Comparison of ENCODE assay signal across 9 cellular contexts in the genomic region with DNA sequence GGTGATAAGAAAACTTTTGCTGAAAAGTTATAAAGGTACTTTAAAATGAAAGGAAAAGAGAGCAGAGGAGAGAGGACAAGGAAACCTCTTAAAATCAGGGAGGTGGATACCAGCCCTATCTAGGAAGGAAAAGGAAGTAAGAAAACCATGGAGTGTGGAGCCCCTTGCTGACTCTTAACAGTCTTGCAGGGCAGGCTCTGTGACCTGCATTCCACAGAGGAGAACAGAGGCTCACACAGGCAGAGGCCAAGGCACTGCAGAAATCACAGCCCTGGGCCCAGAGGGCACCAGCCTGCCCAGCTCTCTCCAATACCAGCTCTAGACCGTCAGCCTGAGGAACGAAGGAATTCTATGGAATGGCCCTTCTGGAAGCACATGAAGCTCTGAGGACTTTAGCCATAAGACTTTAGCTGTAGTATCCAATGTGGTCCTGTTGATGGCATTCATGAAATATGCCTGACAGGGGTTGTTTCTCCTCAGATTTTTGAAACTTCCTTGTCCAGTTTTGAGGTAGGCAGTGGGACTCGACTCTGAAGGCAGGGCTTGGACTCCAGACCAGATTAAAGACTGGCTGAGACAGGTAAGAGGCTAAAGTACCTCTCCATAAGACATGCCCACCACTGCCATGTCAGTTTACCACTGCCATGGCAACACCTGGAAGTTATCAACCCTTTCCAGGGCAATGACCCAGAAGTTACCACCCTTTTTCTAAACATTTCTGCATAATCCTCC.
A peak's percentile ranks its signal among the peaks of the same experiment; 100 is the strongest.
DNase-seq lines count a peak whose midpoint lies in the region; ATAC-seq, FAIRE-seq and TF ChIP-seq lines count a peak whose summit lies in the region.
"Had no signal": no experiment of that assay in that cellular context is flagged by ENCODE, and none has a peak within 500 bp of the region (broad histone marks: within the 10 kb centered on the region; RNA-seq: fewer than 3 reads in every experiment).

No MANE protein-coding gene starts in this region.

- H3K36me3 ChIP-seq in ACC112 (ENCODE audit: insufficient read depth, low read length), result no peaks in the 10 kb centered on the region
- H3K36me3 ChIP-seq in astrocyte (ENCODE audit: insufficient read depth, low read length), result no peaks in the 10 kb centered on the region

- H3K4me3 ChIP-seq in ACC112 (ENCODE audit: low read depth, low read length), result no peak overlapping the region
- no peak overlapping the region for H3K4me3 ChIP-seq in astrocyte (ENCODE audit: insufficient read depth, low read depth, low read length)

- H3K79me2 ChIP-seq in ACC112 (ENCODE audit: control insufficient read depth, insufficient read depth, low read length, unreplicated experiment) (no peaks in the 10 kb centered on the region), astrocyte (ENCODE audit: insufficient read depth, low read length) (no peaks in the 10 kb centered on the region)

- H3K27me3 Mint-ChIP-seq in astrocyte (ENCODE audit: low read depth, unreplicated experiment), result no peaks in the 10 kb centered on the region

- FAIRE-seq in astrocyte (lab: Jason Lieb, UNC) (no peak), GM12892 (lab: Jason Lieb, UNC) (no peak)

- DNase-seq in HT1080 (ENCODE audit: low read depth) (peak; percentile 79), astrocyte (ENCODE audit: low read depth) (peak; percentile 55), islet precursor cell (peak; percentile 76), activated T-cell treated with anti-CD3 and anti-CD28 coated beads for 4 hours (no peak), inferior parietal cortex (ENCODE audit: extremely low spot score) (no peak), GM12892 (ENCODE audit: insufficient read length) (no peak)
- DNase-seq: NCI-H1048 had no signal

- H3K4me2 ChIP-seq in astrocyte (ENCODE audit: low read length), result no peak overlapping the region

- H3K4me1 ChIP-seq in ACC112 (ENCODE audit: control insufficient read depth, insufficient read depth, low read length, unreplicated experiment), result peaks cover 12% of the 10 kb centered on the region
- peaks cover 10% of the 10 kb centered on the region for H3K4me1 ChIP-seq in astrocyte (ENCODE audit: insufficient read depth, low read length)

- H3K27ac Mint-ChIP-seq in astrocyte (ENCODE audit: unreplicated experiment), result peak overlapping the region; percentile 30

- H3K27ac ChIP-seq in ACC112 (ENCODE audit: low read depth, low read length) (peak overlapping the region; percentile 20; the same call in 1 of the 2 replicates), astrocyte (ENCODE audit: low read depth, low read length) (no peak overlapping the region)

- H3K27me3 ChIP-seq in ACC112 (ENCODE audit: insufficient read depth, low read length), result no peaks in the 10 kb centered on the region
- no peaks in the 10 kb centered on the region for H3K27me3 ChIP-seq in astrocyte (ENCODE audit: insufficient read depth, low read length)

- ATAC-seq in GM19397 (IDR thresholded peaks at IDR 0.05; ENCODE audit: unreplicated experiment), result no peak

- H3K36me3 Mint-ChIP-seq in astrocyte (ENCODE audit: low read depth, unreplicated experiment), result no peaks in the 10 kb centered on the region

- peaks cover 32% of the 10 kb centered on the region for H3K4me1 Mint-ChIP-seq in astrocyte (ENCODE audit: low read depth, unreplicated experiment)

- peak overlapping the region; percentile 17 for H3K4me3 Mint-ChIP-seq in astrocyte (ENCODE audit: unreplicated experiment)

- peak; percentile 42 for TF ChIP-seq CTCF in astrocyte (IDR thresholded peaks at IDR 0.05; ENCODE audit: insufficient read depth, low read depth, low read length)

- no peaks in the 10 kb centered on the region for H4K20me1 ChIP-seq in astrocyte (ENCODE audit: insufficient read depth, low read length)

- H2AFZ ChIP-seq in ACC112 (ENCODE audit: low read length, unreplicated experiment) (peak overlapping the region; percentile 20), astrocyte (ENCODE audit: low read depth, low read length) (no peak overlapping the region)

- TF ChIP-seq POLR2A in GM12892 (IDR thresholded peaks at IDR 0.05; ENCODE audit: low read depth, low read length), result no peak

- no peaks in the 10 kb centered on the region for H3K9me3 Mint-ChIP-seq in astrocyte (ENCODE audit: unreplicated experiment)

- H3K9me3 ChIP-seq in astrocyte (ENCODE audit: insufficient read depth, low read depth, low read length), result no peaks in the 10 kb centered on the region

- H3K9ac ChIP-seq in astrocyte (ENCODE audit: low read length), result no peak overlapping the region

Comparison
In these comparisons a context has a peak if more than half of its experiments do, and no peak if none do; other contexts are left out.
1. DNase-seq: peak in HT1080 (single experiment), astrocyte (single experiment) and islet precursor cell (single experiment); none in activated T-cell treated with anti-CD3 and anti-CD28 coated beads for 4 hours (single experiment), inferior parietal cortex (single experiment) and GM12892 (single experiment).